Comparison of ENCODE assay signal across 8 cellular contexts in genomic region chr17:32927201-32927723, GRCh38. TPM values are rescaled to one million over a fixed set of nuclear protein-coding genes. Genes with fewer than 3 reads are reported as not detected.
DNase-seq lines count a peak whose midpoint lies in the region; ATAC-seq and TF ChIP-seq lines count a peak whose summit lies in the region.

No MANE protein-coding gene starts in this region.

- TF ChIP-seq CTCF in heart left ventricle (IDR thresholded peaks at IDR 0.05) (no peak), mucosa of descending colon (IDR thresholded peaks at IDR 0.05) (no peak), uterus (IDR thresholded peaks at IDR 0.05) (no peak)

- WGBS in heart left ventricle, 4 donors = 35 to 41% (median 38%) methylated on average over 10 to 11 of the region's 11 CpGs

- TF ChIP-seq POLR2A in heart left ventricle (IDR thresholded peaks at IDR 0.05) (no peak), uterus (IDR thresholded peaks at IDR 0.05) (no peak)

- H3K27me3 ChIP-seq in heart left ventricle = peaks cover 0 to 27% (median 2%) of the 10 kb centered on the region in 9 donors
- no peaks in the 10 kb centered on the region for H3K27me3 ChIP-seq in uterus

- H3K9me3 ChIP-seq in heart left ventricle (no peaks in the 10 kb centered on the region), mucosa of descending colon (no peaks in the 10 kb centered on the region), uterus (no peaks in the 10 kb centered on the region)

- H3K27ac ChIP-seq in heart left ventricle (peak overlapping the region in 2 of 12 donors; percentile 18 to 25), cingulate gyrus (ENCODE audit: low read depth, low read length) (peak overlapping the region; percentile 97), uterus (peak overlapping the region; percentile 83 to 90)

- H3K4me1 ChIP-seq in heart left ventricle = peaks cover 0 to 13% (median 2%) of the 10 kb centered on the region in 12 donors
- peaks cover 4% of the 10 kb centered on the region for H3K4me1 ChIP-seq in mucosa of descending colon (ENCODE audit: low read depth)
- H3K4me1 ChIP-seq in uterus = no peaks in the 10 kb centered on the region

- intact Hi-C loops in heart left ventricle (cut with DNase I) (no loop called here), left ventricle myocardium superior (cut with micrococcal nuclease) (no loop called here), mucosa of descending colon (cut with DNase I, micrococcal nuclease) (no loop called here), uterus (cut with DNase I; ENCODE audit: low total_unique reads) (no loop called here)

- ATAC-seq in heart left ventricle (peak in 3 of 4 donors; percentile 20 to 41 (median 36)), left ventricle myocardium superior (no peak), mucosa of descending colon (peak; percentile 61)

- H3K4me3 ChIP-seq in heart left ventricle (peak overlapping the region; percentile 27 to 82 (median 62)), mucosa of descending colon (no peak overlapping the region), uterus (peak overlapping the region; percentile 42 to 92)

- no peak for DNase-seq in heart left ventricle
- no peak for DNase-seq in left ventricle myocardium superior
- DNase-seq in mucosa of descending colon = peak in 2 of 3 donors; percentile 47 to 49
- no peak for DNase-seq in uterus
- DNase-seq in stimulated activated naive CD4-positive, alpha-beta T cell (lab: John Stamatoyannopoulos, UW) = no peak
- DNase-seq in stimulated activated CD4-positive, alpha-beta T cell treated with anti-CD3 and anti-CD28 coated beads, Interleukin-2, amount 100 ng/mL, for 48 hours = no peak
- no peak for DNase-seq in COR-L47 (lab: John Stamatoyannopoulos, UW)

- H3K36me3 ChIP-seq in heart left ventricle (no peaks in the 10 kb centered on the region), mucosa of descending colon (ENCODE audit: low read depth) (no peaks in the 10 kb centered on the region), uterus (no peaks in the 10 kb centered on the region)

RNA-seq across cellular contexts. Expression of gene TMEM98, which starts 0.7 kb away (rescaled TPM):
- total RNA-seq in heart left ventricle = 10 to 100 TPM in 6 of 9 donors, 1 to 10 TPM in 3; 6.1 to 35.8 (median 13.3) TPM
- 10 to 100 TPM in 1 of 2 donors, 1 to 10 TPM in 1; 5.7 to 23.1 TPM for polyA plus RNA-seq in heart left ventricle
- 10.7 TPM for total RNA-seq in left ventricle myocardium superior
- total RNA-seq in mucosa of descending colon = 100 to 1,000 TPM in 1 of 3 donors, 10 to 100 TPM in 2; 56.4 to 175 (median 85.9) TPM
- 100 to 1,000 TPM in 2 of 4 donors, 10 to 100 TPM in 2; 87.8 to 176 (median 130) TPM for total RNA-seq in uterus

RNA-seq across cellular contexts. Expression of gene MYO1D, which starts 50.3 kb away (rescaled TPM):
- total RNA-seq in heart left ventricle (10 to 100 TPM in 5 of 9 donors, 1 to 10 TPM in 4; 4.7 to 15.5 (median 10.4) TPM), left ventricle myocardium superior (6.4 TPM), mucosa of descending colon (100 to 1,000 TPM; 166 to 495 (median 256) TPM), uterus (10 to 100 TPM; 20.4 to 55.2 (median 30.6) TPM)
- polyA plus RNA-seq in heart left ventricle = 1 to 10 TPM; 3.3 to 5.6 TPM

Comparison
In these comparisons a context has a peak if more than half of its experiments do, and no peak if none do; other contexts are left out.
1. DNase-seq: peak in mucosa of descending colon (2 of 3); none in heart left ventricle (0 of 5), left ventricle myocardium superior (single experiment), uterus (0 of 2), stimulated activated naive CD4-positive, alpha-beta T cell (0 of 6), stimulated activated CD4-positive, alpha-beta T cell treated with anti-CD3 and anti-CD28 coated beads, Interleukin-2, amount 100 ng/mL, for 48 hours (0 of 2) and COR-L47 (single experiment).